In genomic region chr19:43425567-43426392, GRCh38 we compare ENCODE assay signal across 8 cellular contexts. TPM values are rescaled to one million over a fixed set of nuclear protein-coding genes. Genes with fewer than 3 reads are reported as not detected.
DNase-seq lines count a peak whose midpoint lies in the region; ATAC-seq and TF ChIP-seq lines count a peak whose summit lies in the region.

No MANE protein-coding gene starts in this region.

- no peaks in the 10 kb centered on the region for H3K36me3 ChIP-seq in osteoblast (ENCODE audit: insufficient read depth, low read length)

- peak overlapping the region; percentile 66 for H2AFZ ChIP-seq in osteoblast (ENCODE audit: low read length)

- H3K27me3 ChIP-seq in osteoblast (ENCODE audit: insufficient read depth, low read length) = peaks cover 5% of the 10 kb centered on the region

- DNase-seq in EL (peak; percentile 42), NCI-H1105 (lab: John Stamatoyannopoulos, UW) (peak; percentile 50), cerebellar cortex (ENCODE audit: low spot score) (peak; percentile 70), osteoblast (ENCODE audit: insufficient read length, low spot score, missing footprints) (no peak), NCI-H524 (lab: John Stamatoyannopoulos, UW) (no peak)
- DNase-seq in activated naive CD4-positive, alpha-beta T cell treated with anti-CD3 and anti-CD28 coated beads, Interleukin-2, amount 50 U/mL, for 16 hours = no peak
- no peak for DNase-seq in activated effector memory CD4-positive, alpha-beta T cell treated with anti-CD3 and anti-CD28 coated beads, Interleukin-2, amount 50 U/mL, for 16 hours

- ATAC-seq in HG02884 (IDR thresholded peaks at IDR 0.05; ENCODE audit: unreplicated experiment) = no peak

- no peaks in the 10 kb centered on the region for H4K20me1 ChIP-seq in osteoblast (ENCODE audit: insufficient read depth, low read length)

- H3K4me2 ChIP-seq in osteoblast (ENCODE audit: insufficient read depth, low read length) = peak overlapping the region; percentile 12

- no peak overlapping the region for H3K4me3 ChIP-seq in osteoblast (ENCODE audit: insufficient read depth, low read length)

- H3K27ac ChIP-seq in osteoblast (ENCODE audit: low read depth, low read length) = no peak overlapping the region

- H3K4me1 ChIP-seq in osteoblast (ENCODE audit: insufficient read depth, low read length) = no peaks in the 10 kb centered on the region

- peak; percentile 49 for TF ChIP-seq CTCF in osteoblast (IDR thresholded peaks at IDR 0.05; ENCODE audit: extremely low read depth, low read depth, low read length)

- H3K9me3 ChIP-seq in osteoblast (ENCODE audit: low read depth, low read length) = no peaks in the 10 kb centered on the region

- H3K79me2 ChIP-seq in osteoblast (ENCODE audit: insufficient read depth, low read length) = no peaks in the 10 kb centered on the region

RNA-seq across cellular contexts. Expression of gene TEX101, which starts 11.1 kb away (rescaled TPM):
- total RNA-seq in osteoblast = not detected in 2 replicates

RNA-seq across cellular contexts. Expression of gene LYPD3, which starts 39.6 kb away (rescaled TPM):
- total RNA-seq in osteoblast = 0.88 TPM in 1 of 2 replicates, not detected in the other

Comparison
In these comparisons a context has a peak if more than half of its experiments do, and no peak if none do; other contexts are left out.
1. DNase-seq: peak in EL (single experiment), NCI-H1105 (single experiment) and cerebellar cortex (single experiment); none in osteoblast (single experiment), activated naive CD4-positive, alpha-beta T cell treated with anti-CD3 and anti-CD28 coated beads, Interleukin-2, amount 50 U/mL, for 16 hours (single experiment), NCI-H524 (0 of 2) and activated effector memory CD4-positive, alpha-beta T cell treated with anti-CD3 and anti-CD28 coated beads, Interleukin-2, amount 50 U/mL, for 16 hours (single experiment).